In the genomic region with DNA sequence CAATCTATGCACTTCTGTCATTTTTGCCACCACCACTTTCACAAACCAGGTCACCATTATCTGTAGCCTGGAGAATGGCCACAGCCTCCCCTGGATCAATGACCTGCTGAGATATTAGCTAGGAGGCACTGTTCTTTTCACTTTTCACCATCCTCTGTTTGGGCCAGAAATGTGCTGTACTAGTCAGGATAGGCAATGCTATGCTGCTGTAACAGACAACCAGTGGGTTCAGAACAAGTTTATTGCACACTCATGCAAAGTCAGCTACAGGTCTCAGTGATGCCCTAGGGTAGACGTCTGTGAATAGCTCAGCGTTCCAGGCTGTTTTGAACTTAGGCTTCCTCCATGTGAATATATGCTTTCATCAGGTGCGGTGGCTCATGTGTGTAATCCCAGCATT, we compare ENCODE assay signal across 6 cellular contexts.
"Had no signal": no experiment of that assay in that cellular context is flagged by ENCODE, and none has a peak within 500 bp of the region (broad histone marks: within the 10 kb centered on the region; RNA-seq: fewer than 3 reads in every experiment).

No MANE protein-coding gene starts in this region.

- FAIRE-seq: HTR-8/SVneo had no signal

- H3K27ac ChIP-seq: HL-60 had no signal

- H3K36me3 Mint-ChIP-seq: IgD-negative memory B cell had no signal

- H3K4me1 Mint-ChIP-seq: IgD-negative memory B cell had no signal

- H3K27ac Mint-ChIP-seq: IgD-negative memory B cell had no signal

- DNase-seq: IMR-90, KBM-7, KG1 had no signal
